8 cellular contexts compared by ENCODE assay signal in the genomic region with DNA sequence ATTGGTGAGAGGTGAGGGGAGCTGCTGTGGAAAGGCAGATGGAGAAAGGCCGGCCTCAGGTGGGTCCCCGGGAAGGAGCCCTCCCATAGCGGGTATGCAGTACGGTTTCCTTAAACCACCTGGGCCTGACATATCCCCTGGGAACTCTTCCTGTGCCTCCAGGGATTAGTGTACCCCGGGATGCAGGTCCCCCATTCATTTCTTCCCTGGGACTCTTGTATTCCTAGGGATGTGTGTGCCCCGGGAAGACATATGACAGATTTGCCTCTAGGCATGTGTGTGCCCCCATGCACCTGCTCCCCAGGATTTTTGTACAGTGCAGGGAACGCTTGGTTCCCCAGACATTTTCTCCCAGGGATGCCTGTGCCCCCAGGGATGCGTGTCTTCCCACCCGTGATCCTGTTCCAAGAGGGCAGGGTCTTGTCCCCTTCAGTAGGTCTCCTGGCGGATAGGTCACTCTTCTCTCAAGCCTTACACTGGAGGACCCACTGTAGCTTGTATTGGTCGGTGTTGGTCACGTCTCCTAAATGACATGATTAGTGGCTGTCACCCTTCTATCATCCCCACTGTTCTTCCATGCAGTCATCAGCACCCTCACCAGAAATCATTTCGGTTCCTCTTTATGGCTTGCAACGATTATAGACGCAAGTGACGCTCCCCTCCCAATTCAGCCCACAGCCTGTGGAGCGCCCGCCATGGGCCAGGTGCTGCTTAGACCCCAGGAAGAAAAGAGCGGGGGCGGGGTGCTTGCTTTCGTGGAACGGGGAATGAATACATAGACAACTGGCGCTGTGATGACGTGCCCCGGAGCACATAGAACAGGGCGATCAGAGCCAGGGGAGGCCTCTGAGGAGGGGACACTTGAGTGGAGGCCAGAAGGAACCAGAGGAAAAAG. TPM values are rescaled to one million over a fixed set of nuclear protein-coding genes. Genes with fewer than 3 reads are reported as not detected.
DNase-seq lines count a peak whose midpoint lies in the region; ATAC-seq and TF ChIP-seq lines count a peak whose summit lies in the region.

No MANE protein-coding gene starts in this region.

- peaks cover 0 to 24% (median 6%) of the 10 kb centered on the region in 4 donors for H3K4me1 ChIP-seq in tibial nerve

- H3K27ac ChIP-seq in HL-60 (replicated peaks) (peak overlapping the region; percentile 81), tibial nerve (peak overlapping the region in 3 of 4 donors; percentile 78 to 88 (median 83))

- intact Hi-C loops in activated T-helper 1 cell treated with anti-CD3 and anti-CD28 coated beads, Interleukin-12 subunit alpha, Interleukin-12 subunit beta, Interleukin-2, Interleukin-4 antibody, amounts not matched to agents 30 ng/mL and 10 ng/mL and 1 ng/mL, durations not matched to agents 14 hours and 24 hours and 36 hours (cut with micrococcal nuclease): loop anchor here (2.0 to 10.0 kb wide), 3 partner anchors 55 to 159 kb away; a partner anchor contains a TSS
- intact Hi-C loops in left colon (cut with DNase I, micrococcal nuclease): no loop called here

- in situ Hi-C loops in ACHN (cut with HindIII; ENCODE audit: low pct_ligation_motif_present, low pct_unique_long_range_greater_than_20kb, low sequenced_read_pairs): no loop called here

- TF ChIP-seq CTCF in GM06990 (IDR thresholded peaks at IDR 0.05; ENCODE audit: insufficient read depth, low read length, poor library complexity, severe bottlenecking): peak; percentile 7
- no peak for TF ChIP-seq CTCF in HL-60 (IDR thresholded peaks at IDR 0.05; ENCODE audit: insufficient read depth, low read length)
- no peak for TF ChIP-seq CTCF in tibial nerve (IDR thresholded peaks at IDR 0.05)

- H3K27me3 Mint-ChIP-seq in activated T-helper 1 cell treated with anti-CD3 and anti-CD28 coated beads, Interleukin-12 subunit alpha, Interleukin-12 subunit beta, Interleukin-2, Interleukin-4 antibody, amounts not matched to agents 30 ng/mL and 10 ng/mL and 1 ng/mL, durations not matched to agents 14 hours and 24 hours and 36 hours (ENCODE audit: insufficient read depth): no peaks in the 10 kb centered on the region

- H3K27me3 ChIP-seq in GM06990 (replicated peaks; ENCODE audit: control insufficient read depth, insufficient read depth, low read length): no peaks in the 10 kb centered on the region
- H3K27me3 ChIP-seq in HL-60 (ENCODE audit: insufficient read depth, poor library complexity, severe bottlenecking): no peaks in the 10 kb centered on the region
- peaks cover 0 to 4% of the 10 kb centered on the region in 2 donors for H3K27me3 ChIP-seq in tibial nerve

- no peaks in the 10 kb centered on the region for H3K9me3 ChIP-seq in tibial nerve

- peaks cover 54% of the 10 kb centered on the region for H3K4me1 Mint-ChIP-seq in activated T-helper 1 cell treated with anti-CD3 and anti-CD28 coated beads, Interleukin-12 subunit alpha, Interleukin-12 subunit beta, Interleukin-2, Interleukin-4 antibody, amounts not matched to agents 30 ng/mL and 10 ng/mL and 1 ng/mL, durations not matched to agents 14 hours and 24 hours and 36 hours (ENCODE audit: low read depth)

- H3K27ac Mint-ChIP-seq in activated T-helper 1 cell treated with anti-CD3 and anti-CD28 coated beads, Interleukin-12 subunit alpha, Interleukin-12 subunit beta, Interleukin-2, Interleukin-4 antibody, amounts not matched to agents 30 ng/mL and 10 ng/mL and 1 ng/mL, durations not matched to agents 14 hours and 24 hours and 36 hours: peak overlapping the region; percentile 95

- no peak for TF ChIP-seq POLR2A in tibial nerve (IDR thresholded peaks at IDR 0.05)

- H3K4me3 ChIP-seq in GM06990 (replicated peaks; ENCODE audit: low read depth, low read length): peak overlapping the region; percentile 79
- H3K4me3 ChIP-seq in HL-60 (replicated peaks; ENCODE audit: insufficient read depth, low read length): peak overlapping the region; percentile 59
- H3K4me3 ChIP-seq in tibial nerve: peak overlapping the region; percentile 44 to 67 (median 50)

- WGBS in tibial nerve, 2 donors: 79 to 80% methylated on average over 25 to 26 of the region's 26 CpGs

- H3K4me3 Mint-ChIP-seq in activated T-helper 1 cell treated with anti-CD3 and anti-CD28 coated beads, Interleukin-12 subunit alpha, Interleukin-12 subunit beta, Interleukin-2, Interleukin-4 antibody, amounts not matched to agents 30 ng/mL and 10 ng/mL and 1 ng/mL, durations not matched to agents 14 hours and 24 hours and 36 hours: peak overlapping the region; percentile 93

- no peaks in the 10 kb centered on the region for H3K9me3 Mint-ChIP-seq in activated T-helper 1 cell treated with anti-CD3 and anti-CD28 coated beads, Interleukin-12 subunit alpha, Interleukin-12 subunit beta, Interleukin-2, Interleukin-4 antibody, amounts not matched to agents 30 ng/mL and 10 ng/mL and 1 ng/mL, durations not matched to agents 14 hours and 24 hours and 36 hours

- ATAC-seq in GM21381 (IDR thresholded peaks at IDR 0.05; ENCODE audit: unreplicated experiment) (peak; percentile 48), left colon (peak; percentile 24)

- no peak for TF ChIP-seq EP300 in tibial nerve (IDR thresholded peaks at IDR 0.05)

- DNase-seq in GM06990 (ENCODE audit: extremely low read depth, insufficient read length) (peak; percentile 90), HL-60 (ENCODE audit: low read depth in 1 of 2, low spot score in 1 of 2) (peak; percentile 72 to 73), left colon (peak; percentile 62 to 66), tibial nerve (ENCODE audit: low spot score in 2 of 2) (peak in 1 of 2 donors; percentile 40), NCI-H146 (lab: John Stamatoyannopoulos, UW) (no peak), ACHN (no peak)
- no peak for DNase-seq in activated T-helper 1 cell treated with anti-CD3 and anti-CD28 coated beads, Interleukin-12 subunit alpha, Interleukin-12 subunit beta, Interleukin-2, Interleukin-4 antibody, amounts not matched to agents 30 ng/mL and 10 ng/mL and 1 ng/mL, durations not matched to agents 14 hours and 24 hours and 36 hours (ENCODE audit: low spot score)

- peaks cover 1% of the 10 kb centered on the region; the same call in 1 of the 2 replicates for H3K36me3 ChIP-seq in GM06990 (ENCODE audit: control insufficient read depth, insufficient read depth, low read length)
- H3K36me3 ChIP-seq in tibial nerve: no peaks in the 10 kb centered on the region

- peaks cover 27% of the 10 kb centered on the region for H3K36me3 Mint-ChIP-seq in activated T-helper 1 cell treated with anti-CD3 and anti-CD28 coated beads, Interleukin-12 subunit alpha, Interleukin-12 subunit beta, Interleukin-2, Interleukin-4 antibody, amounts not matched to agents 30 ng/mL and 10 ng/mL and 1 ng/mL, durations not matched to agents 14 hours and 24 hours and 36 hours (ENCODE audit: low read depth)

RNA-seq across cellular contexts. Expression of a gene that starts 1.3 kb away (rescaled TPM):
- 91.6 and 91.7 TPM in 2 replicates for total RNA-seq in activated T-helper 1 cell treated with anti-CD3 and anti-CD28 coated beads, Interleukin-12 subunit alpha, Interleukin-12 subunit beta, Interleukin-2, Interleukin-4 antibody, amounts not matched to agents 30 ng/mL and 10 ng/mL and 1 ng/mL, durations not matched to agents 14 hours and 24 hours and 36 hours
- total RNA-seq in left colon (10 to 100 TPM in 1 of 2 donors, 1 to 10 TPM in 1; 7.8 to 13.5 TPM), tibial nerve (10 to 100 TPM; 33.5 to 73.5 (median 41.5) TPM)

Comparison
In these comparisons a context has a peak if more than half of its experiments do, and no peak if none do; other contexts are left out.
1. DNase-seq: peak in GM06990 (single experiment), HL-60 (2 of 2) and left colon (2 of 2); none in activated T-helper 1 cell treated with anti-CD3 and anti-CD28 coated beads, Interleukin-12 subunit alpha, Interleukin-12 subunit beta, Interleukin-2, Interleukin-4 antibody, amounts not matched to agents 30 ng/mL and 10 ng/mL and 1 ng/mL, durations not matched to agents 14 hours and 24 hours and 36 hours (single experiment), NCI-H146 (single experiment) and ACHN (single experiment).
2. Peak in every context shown above with its lines, with median percentiles within 50 percentile points of each other: H3K4me3 ChIP-seq.